ENCODE assay signal across 14 cellular contexts in the genomic region with DNA sequence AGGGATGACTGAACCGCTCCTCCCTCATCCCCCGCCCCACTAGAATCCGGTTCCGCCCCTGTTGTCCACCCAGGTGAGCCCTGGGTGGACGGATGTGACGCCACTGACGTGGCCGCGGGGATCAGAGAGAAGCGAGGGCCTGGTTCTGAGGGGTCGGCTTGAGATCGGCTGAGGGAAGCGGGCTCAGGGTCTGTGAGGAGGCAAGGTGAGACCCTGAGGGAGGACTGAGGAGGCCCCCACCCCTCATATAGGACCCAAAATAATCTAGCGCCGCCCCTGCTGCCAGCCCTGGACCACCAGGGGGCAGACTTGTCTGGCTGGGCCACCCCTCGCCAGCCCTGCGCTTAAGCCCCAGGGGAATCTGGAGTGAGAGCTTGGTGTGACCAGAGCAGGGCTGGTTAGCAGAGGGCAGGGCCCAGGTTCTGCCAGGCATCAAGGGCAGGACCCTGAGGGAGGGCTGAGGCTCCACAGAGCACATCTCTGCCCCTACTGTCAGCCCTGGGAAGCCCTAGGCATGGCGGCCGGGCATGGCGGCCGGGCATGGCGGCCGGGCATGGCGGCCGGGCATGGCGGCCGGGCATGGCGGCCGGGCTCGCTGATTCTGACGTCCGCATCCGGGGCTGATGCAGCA. TPM values are rescaled to one million over a fixed set of nuclear protein-coding genes. Genes with fewer than 3 reads are reported as not detected.
DNase-seq lines count a peak whose midpoint lies in the region; ATAC-seq, FAIRE-seq and TF ChIP-seq lines count a peak whose summit lies in the region.
"Had no signal": no experiment of that assay in that cellular context is flagged by ENCODE, and none has a peak within 500 bp of the region (broad histone marks: within the 10 kb centered on the region; RNA-seq: fewer than 3 reads in every experiment).

Gene MAGEA8, plus strand, starts transcription at position 103 of the 631 bp plus-strand sequence. CDS start 3,090 bp downstream, outside the sequence.

- H3K4ac ChIP-seq in IMR-90 (ENCODE audit: low read depth, low read length) = no peak within 1 kb of the TSS

- H3K56ac ChIP-seq in IMR-90 (ENCODE audit: extremely low read depth, insufficient read depth, low read length) = no peak within 1 kb of the TSS

- SMC1A ChIA-PET in GM12878 (lab: Charles Lee; ENCODE audit: uncharacterized antibody, unreplicated experiment) = no interaction called here

- 0 out of 2 replicates have a peak, but pooled peaks have one; percentile 3 for TF ChIP-seq CTCF in IMR-90 (conservative IDR thresholded peaks at IDR 0.05; ENCODE audit: low read depth, low read length)
- peak in 2 of 3 experiments; percentile 24 to 34; a peak in 3 of 6 replicates for TF ChIP-seq CTCF in GM12878 (IDR thresholded peaks at IDR 0.05 in 2 of 3, conservative IDR thresholded peaks at IDR 0.05 in 1 of 3; ENCODE audit: control insufficient read depth in 2 of 3, extremely low read depth in 1 of 3, insufficient read depth in 1 of 3, low read depth in 3 of 3, low read length in 3 of 3)
- TF ChIP-seq CTCF in testis (IDR thresholded peaks at IDR 0.05) = no peak

- no peaks in the 10 kb centered on the region for H3K9me3 Mint-ChIP-seq in activated naive CD8-positive, alpha-beta T cell treated with anti-CD3 and anti-CD28 coated beads, Interleukin-2, amount 50 U/mL, for 24 hours
- H3K9me3 Mint-ChIP-seq in activated naive CD8-positive, alpha-beta T cell treated with anti-CD3 and anti-CD28 coated beads for 36 hours = no peaks in the 10 kb centered on the region
- H3K9me3 Mint-ChIP-seq: activated B cell treated with CpG ODN at 0.5 μM for 24 hours; activated naive CD8-positive, alpha-beta T cell treated with anti-CD3 and anti-CD28 coated beads, Interleukin-2, amount 10 ng/mL, durations not matched to agents 7 days and 5 days had no signal

- no peak within 1 kb of the TSS for H4K5ac ChIP-seq in IMR-90 (ENCODE audit: low read depth, low read length)

- POLR2A ChIA-PET in IMR-90 (lab: Charles Lee; ENCODE audit: unreplicated experiment) = no interaction called here
- POLR2A ChIA-PET in GM12878 (lab: Charles Lee) = no interaction called here

- H3K9me3 ChIP-seq in IMR-90 (ENCODE audit: control insufficient read depth, insufficient read depth, low read length) (no peaks in the 10 kb centered on the region), GM12878 (replicated peaks; ENCODE audit: control insufficient read depth, insufficient read depth, low read length) (no peaks in the 10 kb centered on the region), testis (no peaks in the 10 kb centered on the region)
- H3K9me3 ChIP-seq: colonic mucosa had no signal

- no peak within 1 kb of the TSS for H3K23ac ChIP-seq in IMR-90 (ENCODE audit: low read depth, low read length)

- no peaks in the 10 kb centered on the region for H3K9me1 ChIP-seq in IMR-90 (ENCODE audit: insufficient read depth, low read length)

- H4K20me1 ChIP-seq in IMR-90 (ENCODE audit: insufficient read depth, low read length) (no peaks in the 10 kb centered on the region), GM12878 (ENCODE audit: control insufficient read depth, insufficient read depth) (no peaks in the 10 kb centered on the region)

- RAD21 ChIA-PET in GM12878 (lab: Charles Lee; ENCODE audit: unreplicated experiment) = no interaction called here

- no peak within 1 kb of the TSS for H2BK120ac ChIP-seq in IMR-90 (ENCODE audit: low read depth, low read length)

- no TSS peak for BruUV-seq in IMR-90 (replicated peaks; lab: Mats Ljungman, UMichigan)
- BruUV-seq in GM12878 (replicated peaks; lab: Mats Ljungman, UMichigan) = no TSS peak

- H2BK5ac ChIP-seq in IMR-90 (ENCODE audit: low read depth, low read length, poor library complexity, severe bottlenecking) = no peak within 1 kb of the TSS

- H2AK9ac ChIP-seq in IMR-90 (replicated peaks; ENCODE audit: low read depth, low read length, poor library complexity) = no peak within 1 kb of the TSS

- dilution Hi-C loops in IMR-90 (cut with HindIII; ENCODE audit: low sequenced_read_pairs, unreplicated experiment) = no loop called here

- intact Hi-C loops in IMR-90 (cut with micrococcal nuclease) (no loop called here), GM12878 (cut with micrococcal nuclease; ENCODE audit: unreplicated experiment) (loop anchor here (10.0 kb wide), 1 partner anchor 676 kb away; no protein-coding TSS in a partner anchor), testis (cut with DNase I; ENCODE audit: low total_unique reads) (no loop called here)

- CTCF ChIA-PET in IMR-90 (lab: Yijun Ruan, JAX) = no interaction called here
- CTCF ChIA-PET in GM12878 (lab: Yijun Ruan, JAX) = no interaction called here

- no peak within 1 kb of the TSS for H3K27ac Mint-ChIP-seq in activated naive CD8-positive, alpha-beta T cell treated with anti-CD3 and anti-CD28 coated beads, Interleukin-2, amount 50 U/mL, for 24 hours
- no peak within 1 kb of the TSS for H3K27ac Mint-ChIP-seq in activated naive CD8-positive, alpha-beta T cell treated with anti-CD3 and anti-CD28 coated beads for 36 hours
- H3K27ac Mint-ChIP-seq: activated B cell treated with CpG ODN at 0.5 μM for 24 hours; activated naive CD8-positive, alpha-beta T cell treated with anti-CD3 and anti-CD28 coated beads, Interleukin-2, amount 10 ng/mL, durations not matched to agents 7 days and 5 days had no signal

- in situ Hi-C loops in IMR-90 (cut with MboI; ENCODE audit: low sequenced_read_pairs) = no loop called here
- in situ Hi-C loops in GM12878 (cut with MboI) = no loop called here

- H3K27ac ChIP-seq in IMR-90 (ENCODE audit: insufficient read depth, low read length) = no peak within 1 kb of the TSS
- no peak within 1 kb of the TSS for H3K27ac ChIP-seq in GM12878 (ENCODE audit: control insufficient read depth, insufficient read depth)
- no peak within 1 kb of the TSS for H3K27ac ChIP-seq in testis
- H3K27ac ChIP-seq: colonic mucosa had no signal

- H2AFZ ChIP-seq in IMR-90 (replicated peaks; ENCODE audit: low read length, poor library complexity) (no peak within 1 kb of the TSS), GM12878 (ENCODE audit: control insufficient read depth, low read depth, low read length) (no peak within 1 kb of the TSS)

- no peaks in the 10 kb centered on the region for H3K27me3 ChIP-seq in IMR-90 (ENCODE audit: control insufficient read depth, insufficient read depth, low read length)
- H3K27me3 ChIP-seq in GM12878 (replicated peaks in 1 of 2; ENCODE audit: control insufficient read depth in 2 of 2, insufficient read depth in 2 of 2, low read length in 1 of 2) = no peaks in the 10 kb centered on the region
- no peaks in the 10 kb centered on the region for H3K27me3 ChIP-seq in testis
- H3K27me3 ChIP-seq: colonic mucosa had no signal

- no peak within 1 kb of the TSS for H2BK15ac ChIP-seq in IMR-90 (ENCODE audit: low read depth, low read length)

- no peak within 1 kb of the TSS for H2BK20ac ChIP-seq in IMR-90 (ENCODE audit: low read depth, low read length)

- no peak for FAIRE-seq in GM12878 (lab: Jason Lieb, UNC)
- no peak for FAIRE-seq in HTR-8/SVneo (lab: Jason Lieb, UNC)

- H3K36me3 ChIP-seq in IMR-90 (ENCODE audit: control insufficient read depth, insufficient read depth, low read length) (no peaks in the 10 kb centered on the region), GM12878 (ENCODE audit: control insufficient read depth in 2 of 2, insufficient read depth in 2 of 2, low read length in 1 of 2) (no peaks in the 10 kb centered on the region), testis (ENCODE audit: low read depth, missing control alignments) (no peaks in the 10 kb centered on the region)
- H3K36me3 ChIP-seq: colonic mucosa had no signal

- no peak for TF ChIP-seq POLR2A in IMR-90 (IDR thresholded peaks at IDR 0.05; ENCODE audit: low read depth, low read length)
- TF ChIP-seq POLR2A in GM12878 (IDR thresholded peaks at IDR 0.05; ENCODE audit: low read depth, low read length) = no peak
- no peak for TF ChIP-seq POLR2A in testis (IDR thresholded peaks at IDR 0.05)

- no peak within 1 kb of the TSS for H3K4me3 ChIP-seq in IMR-90 (ENCODE audit: insufficient read depth, low read depth, low read length)
- no peak within 1 kb of the TSS for H3K4me3 ChIP-seq in GM12878
- peak within 1 kb of the TSS in 1 of 2 donors; percentile 23 for H3K4me3 ChIP-seq in testis
- H3K4me3 ChIP-seq: colonic mucosa had no signal

- 100% methylated on average over 1 of the region's 33 CpGs; no CpG with 5 or more reads in 1 of the 2 experiments for WGBS in IMR-90 (ENCODE audit: extremely low coverage in 2 of 2, insufficient read length in 1 of 2), 2 experiments
- 63% methylated on average over 26 of the region's 33 CpGs for whole genome bisulfite sequencing in GM12878 (ENCODE audit: insufficient coverage, insufficient replicate concordance, low lambda C conversion rate, missing lambda C conversion rate)
- 54% methylated on average over 17 of the region's 33 CpGs; no CpG with 5 or more reads in 1 of the 2 donors for WGBS in testis, 2 donors

- peak; percentile 10 for DNase-seq in activated naive CD8-positive, alpha-beta T cell treated with anti-CD3 and anti-CD28 coated beads, Interleukin-2, amount 50 U/mL, for 24 hours
- DNase-seq in activated naive CD8-positive, alpha-beta T cell treated with anti-CD3 and anti-CD28 coated beads for 36 hours = no peak
- DNase-seq in IMR-90 (no peak), GM12878 (ENCODE audit: low read depth, low spot score) (no peak), testis (peak; percentile 14), HTR-8/SVneo (ENCODE audit: insufficient read length, low spot score) (no peak)
- DNase-seq: activated B cell treated with CpG ODN at 0.5 μM for 24 hours; activated naive CD8-positive, alpha-beta T cell treated with anti-CD3 and anti-CD28 coated beads, Interleukin-2, amount 10 ng/mL, durations not matched to agents 7 days and 5 days; colonic mucosa; GF-D8; NCI-H2081 treated with DMSO at 0.1 percent for 48 hours had no signal

- no peak within 1 kb of the TSS for H4K8ac ChIP-seq in IMR-90 (ENCODE audit: low read depth in 2 of 2, low read length in 2 of 2)

- no peak for TF ChIP-seq EP300 in GM12878 (IDR thresholded peaks at IDR 0.05; ENCODE audit: borderline replicate concordance in 1 of 2, control insufficient read depth in 1 of 2, low read depth in 2 of 2, low read length in 2 of 2)

- ATAC-seq in activated naive CD8-positive, alpha-beta T cell treated with anti-CD3 and anti-CD28 coated beads, Interleukin-2, amount 50 U/mL, for 24 hours = no peak
- ATAC-seq in IMR-90 (ENCODE audit: low read depth) (no peak), GM12878 (no peak; the same call in 2 of the 3 replicates), GM21737 (IDR thresholded peaks at IDR 0.05; ENCODE audit: unreplicated experiment) (no peak), GM19395 (IDR thresholded peaks at IDR 0.05; ENCODE audit: unreplicated experiment) (no peak)

- H3K9ac ChIP-seq in IMR-90 (ENCODE audit: low read depth, low read length) = no peak within 1 kb of the TSS
- H3K9ac ChIP-seq in GM12878 (ENCODE audit: control insufficient read depth, insufficient read depth, low read length) = no peak within 1 kb of the TSS

- TF ChIP-seq RAD21 in IMR-90 (IDR thresholded peaks at IDR 0.05; ENCODE audit: low read length) = no peak
- peak; percentile 36 for TF ChIP-seq RAD21 in GM12878 (IDR thresholded peaks at IDR 0.05; ENCODE audit: insufficient read depth, low read depth, low read length)

- H3K79me2 ChIP-seq in GM12878 (ENCODE audit: control insufficient read depth, insufficient read depth, low read length) = no peaks in the 10 kb centered on the region

- H3K4me3 Mint-ChIP-seq in activated naive CD8-positive, alpha-beta T cell treated with anti-CD3 and anti-CD28 coated beads, Interleukin-2, amount 50 U/mL, for 24 hours = no peak within 1 kb of the TSS
- no peak within 1 kb of the TSS for H3K4me3 Mint-ChIP-seq in activated naive CD8-positive, alpha-beta T cell treated with anti-CD3 and anti-CD28 coated beads for 36 hours
- H3K4me3 Mint-ChIP-seq: activated B cell treated with CpG ODN at 0.5 μM for 24 hours; activated naive CD8-positive, alpha-beta T cell treated with anti-CD3 and anti-CD28 coated beads, Interleukin-2, amount 10 ng/mL, durations not matched to agents 7 days and 5 days had no signal

- H3K4me1 ChIP-seq in IMR-90 (ENCODE audit: control insufficient read depth, insufficient read depth, low read length) (no peaks in the 10 kb centered on the region), GM12878 (ENCODE audit: control insufficient read depth, insufficient read depth, low read length) (no peaks in the 10 kb centered on the region), testis (no peaks in the 10 kb centered on the region)
- H3K4me1 ChIP-seq: colonic mucosa had no signal

- no peak within 1 kb of the TSS for H3K4me2 ChIP-seq in IMR-90 (ENCODE audit: low read depth, low read length)
- no peak within 1 kb of the TSS for H3K4me2 ChIP-seq in GM12878 (ENCODE audit: control insufficient read depth, insufficient read depth)

- H4K91ac ChIP-seq in IMR-90 (ENCODE audit: insufficient read depth, low read depth, low read length) = no peak within 1 kb of the TSS

- no peaks in the 10 kb centered on the region for H3K4me1 Mint-ChIP-seq in activated naive CD8-positive, alpha-beta T cell treated with anti-CD3 and anti-CD28 coated beads, Interleukin-2, amount 50 U/mL, for 24 hours
- H3K4me1 Mint-ChIP-seq in activated naive CD8-positive, alpha-beta T cell treated with anti-CD3 and anti-CD28 coated beads for 36 hours = no peaks in the 10 kb centered on the region
- H3K4me1 Mint-ChIP-seq: activated B cell treated with CpG ODN at 0.5 μM for 24 hours had no signal

- no peaks in the 10 kb centered on the region for H3K36me3 Mint-ChIP-seq in activated naive CD8-positive, alpha-beta T cell treated with anti-CD3 and anti-CD28 coated beads, Interleukin-2, amount 50 U/mL, for 24 hours (ENCODE audit: low read depth)
- no peaks in the 10 kb centered on the region for H3K36me3 Mint-ChIP-seq in activated naive CD8-positive, alpha-beta T cell treated with anti-CD3 and anti-CD28 coated beads for 36 hours
- H3K36me3 Mint-ChIP-seq: activated naive CD8-positive, alpha-beta T cell treated with anti-CD3 and anti-CD28 coated beads, Interleukin-2, amount 10 ng/mL, durations not matched to agents 7 days and 5 days had no signal

- no peak within 1 kb of the TSS for H3K18ac ChIP-seq in IMR-90 (ENCODE audit: low read depth, low read length)

- H3K79me1 ChIP-seq in IMR-90 (ENCODE audit: low read depth in 1 of 2, low read length in 2 of 2) = no peaks in the 10 kb centered on the region

- no peak within 1 kb of the TSS for H3K14ac ChIP-seq in IMR-90 (replicated peaks; ENCODE audit: low read depth, low read length)

- H3K27me3 Mint-ChIP-seq in activated naive CD8-positive, alpha-beta T cell treated with anti-CD3 and anti-CD28 coated beads, Interleukin-2, amount 50 U/mL, for 24 hours = peaks cover 2% of the 10 kb centered on the region
- H3K27me3 Mint-ChIP-seq in activated naive CD8-positive, alpha-beta T cell treated with anti-CD3 and anti-CD28 coated beads for 36 hours = peaks cover 5% of the 10 kb centered on the region
- H3K27me3 Mint-ChIP-seq: activated B cell treated with CpG ODN at 0.5 μM for 24 hours had no signal

- no peak within 1 kb of the TSS for H2AK5ac ChIP-seq in IMR-90 (ENCODE audit: low read depth, low read length)

RNA-seq across cellular contexts. Expression of gene MAGEA8, which starts in this region (rescaled TPM):
- not detected for total RNA-seq in activated naive CD8-positive, alpha-beta T cell treated with anti-CD3 and anti-CD28 coated beads for 36 hours
- total RNA-seq in IMR-90 (2012; rRNA removed) (not detected in 2 replicates), GM12878 (2014; rRNA removed) (not detected in 2 replicates), GM12878 (2014; rRNA removed; fragmentation: Illumina TruSeq; extraction: Trizol) (not detected in 2 replicates), GM12878 (2021) (not detected in 2 replicates), testis (1 to 10 TPM; 1.1 to 2.0 TPM)
- polyA plus RNA-seq in IMR-90 (2012; rRNA removed) (not detected in 2 replicates), GM12878 (2011; rRNA removed) (0.04 and 0.20 TPM in 2 replicates), GM12878 (2014; fragmentation: Illumina TruSeq; extraction: Trizol) (0.06 TPM in 1 of 2 replicates, not detected in the other), GM12878 (2014; fragmentation: Nextera tagmentation; extraction: Ambion mirVana) (under 1 TPM in 1 of 2 experiments, not detected in 1; 0.13 TPM), GM12878 (2014; rRNA removed) (not detected in 2 replicates), GM12878 (2016; fragmentation: Nextera tagmentation; extraction: Ambion mirVana) (not detected), testis (ENCODE audit: insufficient read depth, low read depth, low replicate concordance) (2.9 TPM)
- not detected in 2 replicates for polyA plus RNA-seq in IMR-90 (2012; cell fraction: cytosol; rRNA removed)
- not detected in 2 replicates for polyA plus RNA-seq in IMR-90 (2012; cell fraction: nucleus; rRNA removed; ENCODE audit: low replicate concordance)
- 0.27 and 0.38 TPM in 2 replicates for total RNA-seq in GM12878 (2013; cell fraction: nucleolus; rRNA removed)
- not detected for polyA plus RNA-seq in GM12878 (2011; ENCODE audit: low read depth)
- polyA plus RNA-seq in GM12878 (2011; cell fraction: cytosol; rRNA removed) = 0.06 and 0.07 TPM in 2 replicates
- 0.09 and 0.12 TPM in 2 replicates for polyA plus RNA-seq in GM12878 (2011; cell fraction: nucleus; rRNA removed)
- not detected in 2 replicates for polyA plus RNA-seq in GM12878 (2012)
- polyA minus RNA-seq in GM12878 (2011; rRNA and poly(A)+ RNA removed) = 0.29 TPM in 1 of 2 replicates, not detected in the other
- not detected in 2 replicates for polyA minus RNA-seq in GM12878 (2011; cell fraction: cytosol; rRNA and poly(A)+ RNA removed)
- polyA minus RNA-seq in GM12878 (2011; cell fraction: nucleus; rRNA and poly(A)+ RNA removed) = not detected in 2 replicates
- total RNA-seq: activated B cell treated with CpG ODN at 0.5 μM for 24 hours; activated naive CD8-positive, alpha-beta T cell treated with anti-CD3 and anti-CD28 coated beads, Interleukin-2, amount 10 ng/mL, durations not matched to agents 7 days and 5 days; colonic mucosa; ureter had no signal

Comparison
In these comparisons a context has a peak if more than half of its experiments do, and no peak if none do; other contexts are left out.
1. DNase-seq: peak in activated naive CD8-positive, alpha-beta T cell treated with anti-CD3 and anti-CD28 coated beads, Interleukin-2, amount 50 U/mL, for 24 hours (single experiment) and testis (single experiment); none in activated naive CD8-positive, alpha-beta T cell treated with anti-CD3 and anti-CD28 coated beads for 36 hours (single experiment), IMR-90 (single experiment), GM12878 (single experiment) and HTR-8/SVneo (single experiment).
2. CTCF ChIP-seq: peak in IMR-90 (single experiment) and GM12878 (2 of 3); none in testis (0 of 3).